ENCODE assay signal across 9 cellular contexts in genomic region chr2:127064642-127065250, GRCh38. TPM values are rescaled to one million over a fixed set of nuclear protein-coding genes. Genes with fewer than 3 reads are reported as not detected.
DNase-seq lines count a peak whose midpoint lies in the region; ATAC-seq, FAIRE-seq and TF ChIP-seq lines count a peak whose summit lies in the region.
"Had no signal": no experiment of that assay in that cellular context is flagged by ENCODE, and none has a peak within 500 bp of the region (broad histone marks: within the 10 kb centered on the region; RNA-seq: fewer than 3 reads in every experiment).

No MANE protein-coding gene starts in this region.

- DNase-seq in activated naive CD4-positive, alpha-beta T cell treated with Interleukin-2 at 50 U/mL for 16 hours = peak; percentile 85
- DNase-seq in activated naive CD4-positive, alpha-beta T cell (lab: John Stamatoyannopoulos, UW) = no peak
- DNase-seq in OCI-M2 (lab: John Stamatoyannopoulos, UW; ENCODE audit: unreplicated experiment) (peak; percentile 19), fibroblast of villous mesenchyme (ENCODE audit: low read depth) (peak; percentile 97), pancreas (peak in 4 of 6 donors; percentile 26 to 72 (median 54)), tibial nerve (ENCODE audit: low spot score in 2 of 2) (peak; percentile 80 to 82)
- DNase-seq in activated T-cell treated with anti-CD3 and anti-CD28 coated beads, Interleukin-2, amount 50 U/mL, for 72 hours = peak; percentile 89 to 91

- peaks cover 0 to 1% of the 10 kb centered on the region in 2 donors for H3K36me3 Mint-ChIP-seq in activated T-cell treated with anti-CD3 and anti-CD28 coated beads, Interleukin-2, amount 50 U/mL, for 72 hours (ENCODE audit: insufficient read depth in 2 of 2)

- H3K4me3 Mint-ChIP-seq in activated T-cell treated with anti-CD3 and anti-CD28 coated beads, Interleukin-2, amount 50 U/mL, for 72 hours = peak overlapping the region; percentile 27 to 62

- no peaks in the 10 kb centered on the region for H3K27me3 Mint-ChIP-seq in activated T-cell treated with anti-CD3 and anti-CD28 coated beads, Interleukin-2, amount 50 U/mL, for 72 hours (ENCODE audit: low read depth)

- no peaks in the 10 kb centered on the region for H3K9me3 Mint-ChIP-seq in activated T-cell treated with anti-CD3 and anti-CD28 coated beads, Interleukin-2, amount 50 U/mL, for 72 hours

- H3K36me3 ChIP-seq in pancreas = no peaks in the 10 kb centered on the region
- peaks cover 0 to 65% (median 0%) of the 10 kb centered on the region in 3 donors for H3K36me3 ChIP-seq in tibial nerve

- no peaks in the 10 kb centered on the region for H3K27me3 ChIP-seq in pancreas
- H3K27me3 ChIP-seq in tibial nerve = no peaks in the 10 kb centered on the region

- peak; percentile 87 for ATAC-seq in HG03039 (IDR thresholded peaks at IDR 0.05; ENCODE audit: unreplicated experiment)
- peak; percentile 96 to 97 for ATAC-seq in activated T-cell treated with anti-CD3 and anti-CD28 coated beads, Interleukin-2, amount 50 U/mL, for 72 hours (replicated peaks in 1 of 2)
- ATAC-seq in pancreas = peak; percentile 26 to 82 (median 74)

- WGBS in pancreas, 2 donors = 76 to 79% methylated on average over 17 of the region's 17 CpGs
- whole genome bisulfite sequencing in tibial nerve, 2 donors = 14 to 22% methylated on average over 16 to 17 of the region's 17 CpGs

- TF ChIP-seq POLR2A in tibial nerve (IDR thresholded peaks at IDR 0.05) = no peak

- H3K9me3 ChIP-seq in pancreas (no peaks in the 10 kb centered on the region), tibial nerve (no peaks in the 10 kb centered on the region)

- H3K27ac Mint-ChIP-seq in activated T-cell treated with anti-CD3 and anti-CD28 coated beads, Interleukin-2, amount 50 U/mL, for 72 hours = peak overlapping the region; percentile 63

- no peak overlapping the region for H3K4me3 ChIP-seq in fibroblast of villous mesenchyme (ENCODE audit: low read depth, low read length)
- H3K4me3 ChIP-seq in pancreas = no peak overlapping the region
- H3K4me3 ChIP-seq in tibial nerve = no peak overlapping the region

- H3K4me1 Mint-ChIP-seq in activated T-cell treated with anti-CD3 and anti-CD28 coated beads, Interleukin-2, amount 50 U/mL, for 72 hours (ENCODE audit: low read depth) = peaks cover 30% of the 10 kb centered on the region

- intact Hi-C loops in pancreas (cut with DNase I) = no loop called here

- TF ChIP-seq EP300 in tibial nerve (IDR thresholded peaks at IDR 0.05) = peak; percentile 58 to 88

- H3K4me1 ChIP-seq in pancreas = no peaks in the 10 kb centered on the region
- H3K4me1 ChIP-seq in tibial nerve = peaks cover 3 to 51% (median 30%) of the 10 kb centered on the region in 4 donors

- FAIRE-seq in pancreas (lab: Jason Lieb, UNC) = peak; percentile 17

- TF ChIP-seq CTCF in fibroblast of villous mesenchyme (IDR thresholded peaks at IDR 0.05; ENCODE audit: insufficient read depth, low read depth, low read length) = peak; percentile 22
- no peak for TF ChIP-seq CTCF in pancreas (IDR thresholded peaks at IDR 0.05)
- peak in 2 of 5 experiments; percentile 23 to 39 for TF ChIP-seq CTCF in tibial nerve (IDR thresholded peaks at IDR 0.05)

- H3K27ac ChIP-seq in pancreas = no peak overlapping the region
- H3K27ac ChIP-seq in tibial nerve = peak overlapping the region; percentile 49 to 91 (median 76)
- H3K27ac ChIP-seq: C4-2B had no signal

RNA-seq across cellular contexts. Expression of gene BIN1, which starts 42.2 kb away (rescaled TPM):
- total RNA-seq in activated T-cell treated with anti-CD3 and anti-CD28 coated beads, Interleukin-2, amount 50 U/mL, for 72 hours = 100 to 1,000 TPM in 1 of 2 donors, 10 to 100 TPM in 1; 87.3 to 127 TPM
- total RNA-seq in fibroblast of villous mesenchyme (75.6 and 85.4 TPM in 2 replicates), pancreas (10 to 100 TPM; 13.3 to 21.3 (median 15.4) TPM), tibial nerve (100 to 1,000 TPM in 2 of 4 donors, 10 to 100 TPM in 2; 95.7 to 146 (median 98.8) TPM)
- polyA plus RNA-seq in pancreas = 10 to 100 TPM; 15.6 to 19.6 TPM

Comparison
In these comparisons a context has a peak if more than half of its experiments do, and no peak if none do; other contexts are left out.
1. DNase-seq: peak in activated naive CD4-positive, alpha-beta T cell treated with Interleukin-2 at 50 U/mL for 16 hours (single experiment), OCI-M2 (single experiment), activated T-cell treated with anti-CD3 and anti-CD28 coated beads, Interleukin-2, amount 50 U/mL, for 72 hours (2 of 2), fibroblast of villous mesenchyme (single experiment), pancreas (4 of 6) and tibial nerve (2 of 2); none in activated naive CD4-positive, alpha-beta T cell (0 of 4).
2. H3K27ac ChIP-seq: peak in tibial nerve (4 of 4); none in pancreas (0 of 4).
3. Peak in every context shown above with its lines, with median percentiles within 50 percentile points of each other: ATAC-seq.